ENCODE assay signal across 8 cellular contexts in genomic region chr4:88456757-88457306, GRCh38. TPM values are rescaled to one million over a fixed set of nuclear protein-coding genes. Genes with fewer than 3 reads are reported as not detected.
DNase-seq lines count a peak whose midpoint lies in the region; ATAC-seq and TF ChIP-seq lines count a peak whose summit lies in the region.

HERC5 (plus strand) TSS chr4:88457119; CDS start chr4:88457270, 151 bp downstream.

- peaks cover 7% of the 10 kb centered on the region for H3K27me3 ChIP-seq in fibroblast of lung (ENCODE audit: control insufficient read depth, insufficient read depth, low read length)

- no peaks in the 10 kb centered on the region for H3K36me3 ChIP-seq in fibroblast of lung (ENCODE audit: control insufficient read depth, insufficient read depth, low read length)

- no peak within 1 kb of the TSS for H3K9ac ChIP-seq in fibroblast of lung (ENCODE audit: insufficient read depth, low read length)

- H3K9me3 ChIP-seq in fibroblast of lung (ENCODE audit: control insufficient read depth, insufficient read depth, low read depth, low read length), result no peaks in the 10 kb centered on the region

- H3K27ac Mint-ChIP-seq in activated T-cell treated with anti-CD3 and anti-CD28 coated beads, Interleukin-2, amount 50 U/mL, for 72 hours, result peak within 1 kb of the TSS; percentile 98
- peak within 1 kb of the TSS; percentile 93 to 100 (median 99) for H3K27ac Mint-ChIP-seq in naive B cell
- peak within 1 kb of the TSS; percentile 98 for H3K27ac Mint-ChIP-seq in stimulated activated effector memory CD8-positive, alpha-beta T cell treated with anti-CD3 and anti-CD28 coated beads, Interleukin-12 subunit alpha, Interleukin-12 subunit beta, amount 100 ng/mL, for 72 hours

- H2AFZ ChIP-seq in fibroblast of lung (ENCODE audit: low read length), result peak within 1 kb of the TSS; percentile 11

- no peak within 1 kb of the TSS for H3K27ac ChIP-seq in fibroblast of lung (ENCODE audit: insufficient read depth, low read length)

- H3K36me3 Mint-ChIP-seq in activated T-cell treated with anti-CD3 and anti-CD28 coated beads, Interleukin-2, amount 50 U/mL, for 72 hours (ENCODE audit: insufficient read depth in 2 of 2), result peaks cover 5 to 8% of the 10 kb centered on the region in 2 donors
- H3K36me3 Mint-ChIP-seq in naive B cell, result peaks cover 4 to 7% of the 10 kb centered on the region in 2 donors
- H3K36me3 Mint-ChIP-seq in stimulated activated effector memory CD8-positive, alpha-beta T cell treated with anti-CD3 and anti-CD28 coated beads, Interleukin-12 subunit alpha, Interleukin-12 subunit beta, amount 100 ng/mL, for 72 hours, result peaks cover 16% of the 10 kb centered on the region

- peaks cover 9% of the 10 kb centered on the region for H3K27me3 Mint-ChIP-seq in activated T-cell treated with anti-CD3 and anti-CD28 coated beads, Interleukin-2, amount 50 U/mL, for 72 hours (ENCODE audit: low read depth)
- no peaks in the 10 kb centered on the region for H3K27me3 Mint-ChIP-seq in naive B cell

- DNase-seq in Caki2 (ENCODE audit: low read depth), result peak; percentile 98
- DNase-seq in HPDE6-E6E7 (ENCODE audit: extremely low spot score), result peak; percentile 95
- DNase-seq in activated T-cell treated with anti-CD3 and anti-CD28 coated beads, Interleukin-2, amount 50 U/mL, for 72 hours, result peak; percentile 92 to 94
- DNase-seq in fibroblast of lung (ENCODE audit: low read depth in 2 of 2), result peak; percentile 87 to 94
- peak; percentile 95 for DNase-seq in naive B cell
- DNase-seq in stimulated activated effector memory CD8-positive, alpha-beta T cell treated with anti-CD3 and anti-CD28 coated beads, Interleukin-12 subunit alpha, Interleukin-12 subunit beta, amount 100 ng/mL, for 72 hours (ENCODE audit: low spot score in 2 of 2), result peak; percentile 83 to 96

- H3K9me3 Mint-ChIP-seq in activated T-cell treated with anti-CD3 and anti-CD28 coated beads, Interleukin-2, amount 50 U/mL, for 72 hours, result peaks cover 0 to 2% of the 10 kb centered on the region in 2 donors
- H3K9me3 Mint-ChIP-seq in naive B cell, result peaks cover 0 to 3% (median 0%) of the 10 kb centered on the region in 7 donors
- no peaks in the 10 kb centered on the region for H3K9me3 Mint-ChIP-seq in stimulated activated effector memory CD8-positive, alpha-beta T cell treated with anti-CD3 and anti-CD28 coated beads, Interleukin-12 subunit alpha, Interleukin-12 subunit beta, amount 100 ng/mL, for 72 hours

- no peaks in the 10 kb centered on the region for H4K20me1 ChIP-seq in fibroblast of lung (ENCODE audit: control insufficient read depth, extremely low read depth, insufficient read depth, low read length)

- in situ Hi-C loops in Caki2 (cut with HindIII; ENCODE audit: low pct_unique_long_range_greater_than_20kb, low sequenced_read_pairs), result no loop called here

- H3K4me1 Mint-ChIP-seq in activated T-cell treated with anti-CD3 and anti-CD28 coated beads, Interleukin-2, amount 50 U/mL, for 72 hours (ENCODE audit: low read depth), result peaks cover 24% of the 10 kb centered on the region
- peaks cover 7 to 22% (median 18%) of the 10 kb centered on the region in 3 donors for H3K4me1 Mint-ChIP-seq in naive B cell
- H3K4me1 Mint-ChIP-seq in stimulated activated effector memory CD8-positive, alpha-beta T cell treated with anti-CD3 and anti-CD28 coated beads, Interleukin-12 subunit alpha, Interleukin-12 subunit beta, amount 100 ng/mL, for 72 hours, result peaks cover 6% of the 10 kb centered on the region

- H3K4me1 ChIP-seq in fibroblast of lung (ENCODE audit: control insufficient read depth, extremely low read depth, insufficient read depth, low read length), result no peaks in the 10 kb centered on the region

- H3K4me3 Mint-ChIP-seq in activated T-cell treated with anti-CD3 and anti-CD28 coated beads, Interleukin-2, amount 50 U/mL, for 72 hours, result peak within 1 kb of the TSS; percentile 96 to 97
- H3K4me3 Mint-ChIP-seq in naive B cell, result peak within 1 kb of the TSS; percentile 88 to 100 (median 100)
- peak within 1 kb of the TSS; percentile 91 for H3K4me3 Mint-ChIP-seq in stimulated activated effector memory CD8-positive, alpha-beta T cell treated with anti-CD3 and anti-CD28 coated beads, Interleukin-12 subunit alpha, Interleukin-12 subunit beta, amount 100 ng/mL, for 72 hours

- H3K79me2 ChIP-seq in fibroblast of lung (ENCODE audit: control insufficient read depth, insufficient read depth, low read length), result no peaks in the 10 kb centered on the region

- peak within 1 kb of the TSS; percentile 38 to 76 (median 58) for H3K4me3 ChIP-seq in fibroblast of lung (replicated peaks in 1 of 4; ENCODE audit: control extremely low read depth in 1 of 4, insufficient read depth in 1 of 4, low read depth in 3 of 4, low read length in 4 of 4)

- peak within 1 kb of the TSS; percentile 60 for H3K4me2 ChIP-seq in fibroblast of lung (ENCODE audit: extremely low read depth, insufficient read depth, low read length)

- ATAC-seq in GM19467 (IDR thresholded peaks at IDR 0.05; ENCODE audit: unreplicated experiment) (peak; percentile 91), naive B cell (ENCODE audit: low read depth in 2 of 2) (peak; percentile 94 to 95)
- peak; percentile 96 to 97 for ATAC-seq in activated T-cell treated with anti-CD3 and anti-CD28 coated beads, Interleukin-2, amount 50 U/mL, for 72 hours (replicated peaks in 1 of 2)
- ATAC-seq in stimulated activated effector memory CD8-positive, alpha-beta T cell treated with anti-CD3 and anti-CD28 coated beads, Interleukin-12 subunit alpha, Interleukin-12 subunit beta, amount 100 ng/mL, for 72 hours, result peak; percentile 95

- peak; percentile 61 to 67 for TF ChIP-seq CTCF in fibroblast of lung (conservative IDR thresholded peaks at IDR 0.05 in 1 of 2, IDR thresholded peaks at IDR 0.05 in 1 of 2; ENCODE audit: low read depth in 1 of 2, low read length in 2 of 2)

TF ChIP-seq in PFSK-1, 5 proteins besides CTCF, POLR2A, EP300 and RAD21:
- 0 out of 2 replicates have a peak, but pooled peaks have one; percentile 45 for TF ChIP-seq SIN3A (IDR thresholded peaks at IDR 0.05; ENCODE audit: borderline replicate concordance, insufficient read depth, low read length)
- no peak for TF ChIP-seq REST (IDR thresholded peaks at IDR 0.05; ENCODE audit: insufficient read depth in 1 of 2, low read depth in 2 of 2, low read length in 2 of 2)
- TF ChIP-seq TAF1 (IDR thresholded peaks at IDR 0.05; ENCODE audit: borderline replicate concordance, insufficient read depth, low read length), result no peak
- TF ChIP-seq POLR2AphosphoS5 (IDR thresholded peaks at IDR 0.05; ENCODE audit: low read depth, low read length), result no peak
- peak; percentile 72 for TF ChIP-seq FOXP2 (optimal IDR thresholded peaks at IDR 0.05; ENCODE audit: borderline replicate concordance, extremely low read depth, extremely low read length, insufficient read depth)

RNA-seq across cellular contexts. Expression of gene HERC5, which starts in this region (rescaled TPM):
- 15.4 and 20.6 TPM in 2 replicates for total RNA-seq in Caki2 (2014; rRNA removed; shearing (Covaris generic); ENCODE audit: low replicate concordance)
- not detected for polyA plus RNA-seq in PFSK-1 (2012; ENCODE audit: insufficient read length, low read depth)
- total RNA-seq in activated T-cell treated with anti-CD3 and anti-CD28 coated beads, Interleukin-2, amount 50 U/mL, for 72 hours, result 10 to 100 TPM; 21.1 to 49.9 TPM
- total RNA-seq in fibroblast of lung, result 3.3 TPM in 2 replicates
- polyA plus RNA-seq in fibroblast of lung (0.23 and 0.73 TPM in 2 replicates), naive B cell (ENCODE audit: low read depth in 6 of 6) (10 to 100 TPM in 1 of 6 donors, 1 to 10 TPM in 5; 6.2 to 10.5 (median 7.5) TPM)
- polyA plus RNA-seq in fibroblast of lung (2012), result 0.29 and 0.61 TPM in 2 replicates
- polyA minus RNA-seq in fibroblast of lung (ENCODE audit: low replicate concordance), result not detected in 2 replicates
